1 cellular context compared by ENCODE assay signal in genomic region chr5:56910123-56910951, GRCh38.
TF ChIP-seq lines count a peak whose summit lies in the region.

No MANE protein-coding gene starts in this region.

TF ChIP-seq in K562, 482 proteins besides CTCF, POLR2A, EP300 and RAD21 (continued from another document and continues in another):
- TF ChIP-seq TAF7 (tag; IDR thresholded peaks at IDR 0.05) (peak; percentile 60), CAMTA2 (CRISPR knock-in tag; conservative IDR thresholded peaks at IDR 0.05) (no peak), ZNF583 (CRISPR knock-in tag; IDR thresholded peaks at IDR 0.05) (no peak), CSDE1 (IDR thresholded peaks at IDR 0.05) (peak in 1 of 2 experiments; percentile 32; a peak in 1 of 4 replicates), XRCC5 (IDR thresholded peaks at IDR 0.05; ENCODE audit: low read depth, low read length) (0 out of 2 replicates have a peak, but pooled peaks have one; percentile 37), SETDB1 (IDR thresholded peaks at IDR 0.05; ENCODE audit: low read length) (no peak), C11orf30 (IDR thresholded peaks at IDR 0.05; ENCODE audit: low read depth) (no peak), ZNF436 (CRISPR knock-in tag; IDR thresholded peaks at IDR 0.05) (no peak), ZNF224 (CRISPR knock-in tag; IDR thresholded peaks at IDR 0.05) (no peak), NKRF (IDR thresholded peaks at IDR 0.05; ENCODE audit: borderline replicate concordance) (peak; percentile 76; the same call in 1 of the 2 replicates), FOXA3 (CRISPR knock-in tag; conservative IDR thresholded peaks at IDR 0.05 in 1 of 2, IDR thresholded peaks at IDR 0.05 in 1 of 2) (no peak), GABPB2 (CRISPR knock-in tag; conservative IDR thresholded peaks at IDR 0.05) (no peak), THRAP3 (IDR thresholded peaks at IDR 0.05; ENCODE audit: borderline replicate concordance) (peak; percentile 24; the same call in 1 of the 2 replicates), ZNF766 (CRISPR knock-in tag; conservative IDR thresholded peaks at IDR 0.05) (no peak), ZBTB17 (CRISPR knock-in tag; IDR thresholded peaks at IDR 0.05) (0 out of 2 replicates have a peak, but pooled peaks have one; percentile 31), ZNF717 (CRISPR knock-in tag; IDR thresholded peaks at IDR 0.05) (no peak), MAFG (tag; conservative IDR thresholded peaks at IDR 0.05) (no peak), ARHGAP35 (IDR thresholded peaks at IDR 0.05; ENCODE audit: partially characterized antibody) (no peak), NFYB (IDR thresholded peaks at IDR 0.05; ENCODE audit: extremely low read depth, insufficient read length) (no peak), ZKSCAN3 (CRISPR knock-in tag; IDR thresholded peaks at IDR 0.05) (no peak), SRSF9 (IDR thresholded peaks at IDR 0.05; ENCODE audit: borderline replicate concordance, low read depth, low read length) (no peak), ZNF79 (CRISPR knock-in tag; IDR thresholded peaks at IDR 0.05; ENCODE audit: low read depth) (no peak), ZC3H4 (CRISPR knock-in tag; IDR thresholded peaks at IDR 0.05; ENCODE audit: borderline replicate concordance) (0 out of 2 replicates have a peak, but pooled peaks have one; percentile 45), LEF1 (IDR thresholded peaks at IDR 0.05) (0 out of 2 replicates have a peak, but pooled peaks have one; percentile 16), PHF8 (IDR thresholded peaks at IDR 0.05; ENCODE audit: borderline replicate concordance, low read length) (peak; percentile 99), SPI1 (IDR thresholded peaks at IDR 0.05; ENCODE audit: borderline replicate concordance, low read depth, low read length) (no peak), ASH1L (IDR thresholded peaks at IDR 0.05; ENCODE audit: borderline replicate concordance, low read depth, partially characterized antibody) (no peak), ZNF12 (CRISPR knock-in tag; IDR thresholded peaks at IDR 0.05) (no peak), PTTG1 (tag; IDR thresholded peaks at IDR 0.05; ENCODE audit: low read depth) (no peak), ZSCAN32 (CRISPR knock-in tag; IDR thresholded peaks at IDR 0.05) (no peak), PYGO2 (tag; IDR thresholded peaks at IDR 0.05) (no peak), CREB3 (tag; conservative IDR thresholded peaks at IDR 0.05; ENCODE audit: low read depth) (peak; percentile 45; the same call in 1 of the 2 replicates), NCOA1 (IDR thresholded peaks at IDR 0.05; ENCODE audit: low read depth) (no peak), TAL1 (IDR thresholded peaks at IDR 0.05) (no peak), ETV1 (tag; conservative IDR thresholded peaks at IDR 0.05; ENCODE audit: low read depth) (peak; percentile 88), ZNF217 (CRISPR knock-in tag; IDR thresholded peaks at IDR 0.05) (no peak), ZBTB12 (CRISPR knock-in tag; IDR thresholded peaks at IDR 0.05) (no peak), TOE1 (IDR thresholded peaks at IDR 0.05; ENCODE audit: borderline replicate concordance) (no peak), TOE1 (CRISPR knock-in tag; IDR thresholded peaks at IDR 0.05; ENCODE audit: borderline replicate concordance, low read depth) (no peak), HMBOX1 (IDR thresholded peaks at IDR 0.05) (no peak), NCOA6 (IDR thresholded peaks at IDR 0.05) (0 out of 2 replicates have a peak, but pooled peaks have one; percentile 10), ZBTB8A (IDR thresholded peaks at IDR 0.05; ENCODE audit: partially characterized antibody) (no peak), NONO (IDR thresholded peaks at IDR 0.05; ENCODE audit: low read depth in 2 of 2, low read length in 1 of 2) (no peak)
- TF ChIP-seq, protein P1, sequence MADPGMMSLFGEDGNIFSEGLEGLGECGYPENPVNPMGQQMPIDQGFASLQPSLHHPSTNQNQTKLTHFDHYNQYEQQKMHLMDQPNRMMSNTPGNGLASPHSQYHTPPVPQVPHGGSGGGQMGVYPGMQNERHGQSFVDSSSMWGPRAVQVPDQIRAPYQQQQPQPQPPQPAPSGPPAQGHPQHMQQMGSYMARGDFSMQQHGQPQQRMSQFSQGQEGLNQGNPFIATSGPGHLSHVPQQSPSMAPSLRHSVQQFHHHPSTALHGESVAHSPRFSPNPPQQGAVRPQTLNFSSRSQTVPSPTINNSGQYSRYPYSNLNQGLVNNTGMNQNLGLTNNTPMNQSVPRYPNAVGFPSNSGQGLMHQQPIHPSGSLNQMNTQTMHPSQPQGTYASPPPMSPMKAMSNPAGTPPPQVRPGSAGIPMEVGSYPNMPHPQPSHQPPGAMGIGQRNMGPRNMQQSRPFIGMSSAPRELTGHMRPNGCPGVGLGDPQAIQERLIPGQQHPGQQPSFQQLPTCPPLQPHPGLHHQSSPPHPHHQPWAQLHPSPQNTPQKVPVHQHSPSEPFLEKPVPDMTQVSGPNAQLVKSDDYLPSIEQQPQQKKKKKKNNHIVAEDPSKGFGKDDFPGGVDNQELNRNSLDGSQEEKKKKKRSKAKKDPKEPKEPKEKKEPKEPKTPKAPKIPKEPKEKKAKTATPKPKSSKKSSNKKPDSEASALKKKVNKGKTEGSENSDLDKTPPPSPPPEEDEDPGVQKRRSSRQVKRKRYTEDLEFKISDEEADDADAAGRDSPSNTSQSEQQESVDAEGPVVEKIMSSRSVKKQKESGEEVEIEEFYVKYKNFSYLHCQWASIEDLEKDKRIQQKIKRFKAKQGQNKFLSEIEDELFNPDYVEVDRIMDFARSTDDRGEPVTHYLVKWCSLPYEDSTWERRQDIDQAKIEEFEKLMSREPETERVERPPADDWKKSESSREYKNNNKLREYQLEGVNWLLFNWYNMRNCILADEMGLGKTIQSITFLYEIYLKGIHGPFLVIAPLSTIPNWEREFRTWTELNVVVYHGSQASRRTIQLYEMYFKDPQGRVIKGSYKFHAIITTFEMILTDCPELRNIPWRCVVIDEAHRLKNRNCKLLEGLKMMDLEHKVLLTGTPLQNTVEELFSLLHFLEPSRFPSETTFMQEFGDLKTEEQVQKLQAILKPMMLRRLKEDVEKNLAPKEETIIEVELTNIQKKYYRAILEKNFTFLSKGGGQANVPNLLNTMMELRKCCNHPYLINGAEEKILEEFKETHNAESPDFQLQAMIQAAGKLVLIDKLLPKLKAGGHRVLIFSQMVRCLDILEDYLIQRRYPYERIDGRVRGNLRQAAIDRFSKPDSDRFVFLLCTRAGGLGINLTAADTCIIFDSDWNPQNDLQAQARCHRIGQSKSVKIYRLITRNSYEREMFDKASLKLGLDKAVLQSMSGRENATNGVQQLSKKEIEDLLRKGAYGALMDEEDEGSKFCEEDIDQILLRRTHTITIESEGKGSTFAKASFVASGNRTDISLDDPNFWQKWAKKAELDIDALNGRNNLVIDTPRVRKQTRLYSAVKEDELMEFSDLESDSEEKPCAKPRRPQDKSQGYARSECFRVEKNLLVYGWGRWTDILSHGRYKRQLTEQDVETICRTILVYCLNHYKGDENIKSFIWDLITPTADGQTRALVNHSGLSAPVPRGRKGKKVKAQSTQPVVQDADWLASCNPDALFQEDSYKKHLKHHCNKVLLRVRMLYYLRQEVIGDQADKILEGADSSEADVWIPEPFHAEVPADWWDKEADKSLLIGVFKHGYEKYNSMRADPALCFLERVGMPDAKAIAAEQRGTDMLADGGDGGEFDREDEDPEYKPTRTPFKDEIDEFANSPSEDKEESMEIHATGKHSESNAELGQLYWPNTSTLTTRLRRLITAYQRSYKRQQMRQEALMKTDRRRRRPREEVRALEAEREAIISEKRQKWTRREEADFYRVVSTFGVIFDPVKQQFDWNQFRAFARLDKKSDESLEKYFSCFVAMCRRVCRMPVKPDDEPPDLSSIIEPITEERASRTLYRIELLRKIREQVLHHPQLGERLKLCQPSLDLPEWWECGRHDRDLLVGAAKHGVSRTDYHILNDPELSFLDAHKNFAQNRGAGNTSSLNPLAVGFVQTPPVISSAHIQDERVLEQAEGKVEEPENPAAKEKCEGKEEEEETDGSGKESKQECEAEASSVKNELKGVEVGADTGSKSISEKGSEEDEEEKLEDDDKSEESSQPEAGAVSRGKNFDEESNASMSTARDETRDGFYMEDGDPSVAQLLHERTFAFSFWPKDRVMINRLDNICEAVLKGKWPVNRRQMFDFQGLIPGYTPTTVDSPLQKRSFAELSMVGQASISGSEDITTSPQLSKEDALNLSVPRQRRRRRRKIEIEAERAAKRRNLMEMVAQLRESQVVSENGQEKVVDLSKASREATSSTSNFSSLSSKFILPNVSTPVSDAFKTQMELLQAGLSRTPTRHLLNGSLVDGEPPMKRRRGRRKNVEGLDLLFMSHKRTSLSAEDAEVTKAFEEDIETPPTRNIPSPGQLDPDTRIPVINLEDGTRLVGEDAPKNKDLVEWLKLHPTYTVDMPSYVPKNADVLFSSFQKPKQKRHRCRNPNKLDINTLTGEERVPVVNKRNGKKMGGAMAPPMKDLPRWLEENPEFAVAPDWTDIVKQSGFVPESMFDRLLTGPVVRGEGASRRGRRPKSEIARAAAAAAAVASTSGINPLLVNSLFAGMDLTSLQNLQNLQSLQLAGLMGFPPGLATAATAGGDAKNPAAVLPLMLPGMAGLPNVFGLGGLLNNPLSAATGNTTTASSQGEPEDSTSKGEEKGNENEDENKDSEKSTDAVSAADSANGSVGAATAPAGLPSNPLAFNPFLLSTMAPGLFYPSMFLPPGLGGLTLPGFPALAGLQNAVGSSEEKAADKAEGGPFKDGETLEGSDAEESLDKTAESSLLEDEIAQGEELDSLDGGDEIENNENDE (IDR thresholded peaks at IDR 0.05; ENCODE audit: low read depth, low read length) = no peak
- TF ChIP-seq, protein P2, sequence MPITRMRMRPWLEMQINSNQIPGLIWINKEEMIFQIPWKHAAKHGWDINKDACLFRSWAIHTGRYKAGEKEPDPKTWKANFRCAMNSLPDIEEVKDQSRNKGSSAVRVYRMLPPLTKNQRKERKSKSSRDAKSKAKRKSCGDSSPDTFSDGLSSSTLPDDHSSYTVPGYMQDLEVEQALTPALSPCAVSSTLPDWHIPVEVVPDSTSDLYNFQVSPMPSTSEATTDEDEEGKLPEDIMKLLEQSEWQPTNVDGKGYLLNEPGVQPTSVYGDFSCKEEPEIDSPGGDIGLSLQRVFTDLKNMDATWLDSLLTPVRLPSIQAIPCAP (CRISPR knock-in tag; IDR thresholded peaks at IDR 0.05; ENCODE audit: borderline replicate concordance) = no peak
- TF ChIP-seq, protein P3, sequence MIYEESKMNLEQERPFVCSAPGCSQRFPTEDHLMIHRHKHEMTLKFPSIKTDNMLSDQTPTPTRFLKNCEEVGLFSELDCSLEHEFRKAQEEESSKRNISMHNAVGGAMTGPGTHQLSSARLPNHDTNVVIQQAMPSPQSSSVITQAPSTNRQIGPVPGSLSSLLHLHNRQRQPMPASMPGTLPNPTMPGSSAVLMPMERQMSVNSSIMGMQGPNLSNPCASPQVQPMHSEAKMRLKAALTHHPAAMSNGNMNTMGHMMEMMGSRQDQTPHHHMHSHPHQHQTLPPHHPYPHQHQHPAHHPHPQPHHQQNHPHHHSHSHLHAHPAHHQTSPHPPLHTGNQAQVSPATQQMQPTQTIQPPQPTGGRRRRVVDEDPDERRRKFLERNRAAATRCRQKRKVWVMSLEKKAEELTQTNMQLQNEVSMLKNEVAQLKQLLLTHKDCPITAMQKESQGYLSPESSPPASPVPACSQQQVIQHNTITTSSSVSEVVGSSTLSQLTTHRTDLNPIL (CRISPR knock-in tag; IDR thresholded peaks at IDR 0.05) = 0 out of 2 replicates have a peak, but pooled peaks have one; percentile 39
- TF ChIP-seq, protein P4, sequence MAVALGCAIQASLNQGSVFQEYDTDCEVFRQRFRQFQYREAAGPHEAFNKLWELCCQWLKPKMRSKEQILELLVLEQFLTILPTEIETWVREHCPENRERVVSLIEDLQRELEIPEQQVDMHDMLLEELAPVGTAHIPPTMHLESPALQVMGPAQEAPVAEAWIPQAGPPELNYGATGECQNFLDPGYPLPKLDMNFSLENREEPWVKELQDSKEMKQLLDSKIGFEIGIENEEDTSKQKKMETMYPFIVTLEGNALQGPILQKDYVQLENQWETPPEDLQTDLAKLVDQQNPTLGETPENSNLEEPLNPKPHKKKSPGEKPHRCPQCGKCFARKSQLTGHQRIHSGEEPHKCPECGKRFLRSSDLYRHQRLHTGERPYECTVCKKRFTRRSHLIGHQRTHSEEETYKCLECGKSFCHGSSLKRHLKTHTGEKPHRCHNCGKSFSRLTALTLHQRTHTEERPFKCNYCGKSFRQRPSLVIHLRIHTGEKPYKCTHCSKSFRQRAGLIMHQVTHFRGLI (CRISPR knock-in tag; IDR thresholded peaks at IDR 0.05) = no peak
